ENCODE assay signal across 11 cellular contexts in genomic region chr7:151166629-151167196, GRCh38. TPM values are rescaled to one million over a fixed set of nuclear protein-coding genes. Genes with fewer than 3 reads are reported as not detected.
DNase-seq lines count a peak whose midpoint lies in the region; ATAC-seq and TF ChIP-seq lines count a peak whose summit lies in the region.
"Had no signal": no experiment of that assay in that cellular context is flagged by ENCODE, and none has a peak within 500 bp of the region (broad histone marks: within the 10 kb centered on the region; RNA-seq: fewer than 3 reads in every experiment).

No MANE protein-coding gene starts in this region.

- peak overlapping the region; percentile 58 to 65 for H3K4me3 ChIP-seq in ascending aorta
- H3K4me3 ChIP-seq in right lobe of liver: peak overlapping the region; percentile 18 to 42 (median 26)
- H3K4me3 ChIP-seq in subcutaneous abdominal adipose tissue (ENCODE audit: low read depth in 1 of 5, low read length in 5 of 5): peak overlapping the region in 3 of 5 donors; percentile 38 to 65 (median 47)

- peaks cover 13% of the 10 kb centered on the region for H3K27me3 ChIP-seq in ascending aorta
- H3K27me3 ChIP-seq in right lobe of liver: peaks cover 0 to 18% of the 10 kb centered on the region in 2 donors
- peaks cover 19 to 43% (median 29%) of the 10 kb centered on the region in 5 donors for H3K27me3 ChIP-seq in subcutaneous abdominal adipose tissue (ENCODE audit: control insufficient read depth in 5 of 5, insufficient read depth in 4 of 5, low read length in 5 of 5)

- H3K27me3 Mint-ChIP-seq in activated CD8-positive, alpha-beta T cell treated with anti-CD3 and anti-CD28 coated beads for 36 hours: peaks cover 33% of the 10 kb centered on the region
- H3K27me3 Mint-ChIP-seq in activated CD8-positive, alpha-beta T cell treated with anti-CD3 and anti-CD28 coated beads, Interleukin-2, amount 10 ng/mL, durations not matched to agents 7 days and 5 days (ENCODE audit: low read depth): peaks cover 35% of the 10 kb centered on the region

- no peak overlapping the region for H3K27ac Mint-ChIP-seq in activated CD8-positive, alpha-beta T cell treated with anti-CD3 and anti-CD28 coated beads for 36 hours
- H3K27ac Mint-ChIP-seq in activated CD8-positive, alpha-beta T cell treated with anti-CD3 and anti-CD28 coated beads, Interleukin-2, amount 10 ng/mL, durations not matched to agents 7 days and 5 days: no peak overlapping the region
- H3K27ac Mint-ChIP-seq: activated CD4-positive, alpha-beta T cell treated with anti-CD3 and anti-CD28 coated beads, Interleukin-2, amount 10 ng/mL, durations not matched to agents 7 days and 5 days had no signal

- intact Hi-C loops in activated CD8-positive, alpha-beta T cell treated with anti-CD3 and anti-CD28 coated beads for 36 hours (cut with micrococcal nuclease): no loop called here
- intact Hi-C loops in ascending aorta (cut with DNase I) (no loop called here), right lobe of liver (cut with DNase I) (no loop called here)

- WGBS in right lobe of liver (ENCODE audit: insufficient coverage, low coverage, low lambda C conversion rate, missing lambda C conversion rate): 40% methylated on average over 1 of the region's 31 CpGs

- H3K9ac ChIP-seq in subcutaneous abdominal adipose tissue (ENCODE audit: low read length in 5 of 5): no peak overlapping the region

- no peaks in the 10 kb centered on the region for H3K9me3 Mint-ChIP-seq in activated CD8-positive, alpha-beta T cell treated with anti-CD3 and anti-CD28 coated beads for 36 hours
- H3K9me3 Mint-ChIP-seq in activated CD8-positive, alpha-beta T cell treated with anti-CD3 and anti-CD28 coated beads, Interleukin-2, amount 10 ng/mL, durations not matched to agents 7 days and 5 days (ENCODE audit: insufficient read depth): no peaks in the 10 kb centered on the region
- H3K9me3 Mint-ChIP-seq: activated CD4-positive, alpha-beta T cell treated with anti-CD3 and anti-CD28 coated beads, Interleukin-2, amount 10 ng/mL, durations not matched to agents 7 days and 5 days had no signal

- DNase-seq in activated CD8-positive, alpha-beta T cell treated with anti-CD3 and anti-CD28 coated beads for 36 hours: no peak
- DNase-seq in activated CD8-positive, alpha-beta T cell treated with anti-CD3 and anti-CD28 coated beads, Interleukin-2, amount 10 ng/mL, durations not matched to agents 7 days and 5 days: no peak
- no peak for DNase-seq in ascending aorta (ENCODE audit: low spot score in 2 of 2)
- DNase-seq in right lobe of liver: peak in 1 of 3 donors; percentile 29
- no peak for DNase-seq in T-helper 9 cell
- DNase-seq in NCI-H526 (lab: John Stamatoyannopoulos, UW): no peak
- no peak for DNase-seq in CD1c-positive myeloid dendritic cell (ENCODE audit: extremely low spot score)
- DNase-seq: activated CD4-positive, alpha-beta T cell treated with anti-CD3 and anti-CD28 coated beads, Interleukin-2, amount 10 ng/mL, durations not matched to agents 7 days and 5 days; NCI-H446 treated with DMSO at 0.1 percent for 48 hours had no signal

- H3K36me3 ChIP-seq in ascending aorta (no peaks in the 10 kb centered on the region), right lobe of liver (no peaks in the 10 kb centered on the region), subcutaneous abdominal adipose tissue (ENCODE audit: control insufficient read depth in 5 of 5, insufficient read depth in 5 of 5, low read length in 5 of 5) (no peaks in the 10 kb centered on the region)

- TF ChIP-seq CTCF in activated CD8-positive, alpha-beta T cell treated with anti-CD3 and anti-CD28 coated beads for 36 hours (IDR thresholded peaks at IDR 0.05): no peak
- no peak for TF ChIP-seq CTCF in ascending aorta (IDR thresholded peaks at IDR 0.05)
- TF ChIP-seq CTCF in right lobe of liver (IDR thresholded peaks at IDR 0.05): no peak

- peaks cover 3% of the 10 kb centered on the region for H3K4me1 Mint-ChIP-seq in activated CD8-positive, alpha-beta T cell treated with anti-CD3 and anti-CD28 coated beads for 36 hours (ENCODE audit: low read depth)
- peaks cover 5% of the 10 kb centered on the region for H3K4me1 Mint-ChIP-seq in activated CD8-positive, alpha-beta T cell treated with anti-CD3 and anti-CD28 coated beads, Interleukin-2, amount 10 ng/mL, durations not matched to agents 7 days and 5 days (ENCODE audit: low read depth)

- peak overlapping the region; percentile 28 for H3K4me3 Mint-ChIP-seq in activated CD8-positive, alpha-beta T cell treated with anti-CD3 and anti-CD28 coated beads for 36 hours
- no peak overlapping the region for H3K4me3 Mint-ChIP-seq in activated CD8-positive, alpha-beta T cell treated with anti-CD3 and anti-CD28 coated beads, Interleukin-2, amount 10 ng/mL, durations not matched to agents 7 days and 5 days
- H3K4me3 Mint-ChIP-seq: activated CD4-positive, alpha-beta T cell treated with anti-CD3 and anti-CD28 coated beads, Interleukin-2, amount 10 ng/mL, durations not matched to agents 7 days and 5 days had no signal

- no peaks in the 10 kb centered on the region for H3K36me3 Mint-ChIP-seq in activated CD8-positive, alpha-beta T cell treated with anti-CD3 and anti-CD28 coated beads for 36 hours (ENCODE audit: low read depth)
- H3K36me3 Mint-ChIP-seq in activated CD8-positive, alpha-beta T cell treated with anti-CD3 and anti-CD28 coated beads, Interleukin-2, amount 10 ng/mL, durations not matched to agents 7 days and 5 days (ENCODE audit: low read depth): no peaks in the 10 kb centered on the region

- H3K27ac ChIP-seq in ascending aorta (no peak overlapping the region), right lobe of liver (no peak overlapping the region), subcutaneous abdominal adipose tissue (ENCODE audit: low read depth, low read length) (no peak overlapping the region)

- H3K4me1 ChIP-seq in ascending aorta (peaks cover 7 to 12% of the 10 kb centered on the region in 2 donors), right lobe of liver (peaks cover 0 to 16% (median 4%) of the 10 kb centered on the region in 4 donors), subcutaneous abdominal adipose tissue (ENCODE audit: control insufficient read depth in 5 of 5, insufficient read depth in 5 of 5, low read length in 5 of 5) (peaks cover 0 to 19% (median 17%) of the 10 kb centered on the region in 5 donors)

- POLR2A ChIA-PET in activated CD8-positive, alpha-beta T cell treated with anti-CD3 and anti-CD28 coated beads for 36 hours (lab: Charles Lee): no interaction called here
- POLR2A ChIA-PET in activated CD8-positive, alpha-beta T cell treated with anti-CD3 and anti-CD28 coated beads, Interleukin-2, amount 10 ng/mL, durations not matched to agents 7 days and 5 days (lab: Charles Lee): interaction anchor here (0.6 to 0.7 kb wide), 3 partner anchors 68 to 1389 kb away, joined by 3 to 5 read pairs (median 3); no protein-coding TSS in a partner anchor

- TF ChIP-seq POLR2A in right lobe of liver (IDR thresholded peaks at IDR 0.05): no peak

- no peak for ATAC-seq in activated CD8-positive, alpha-beta T cell treated with anti-CD3 and anti-CD28 coated beads for 36 hours
- no peak for ATAC-seq in activated CD8-positive, alpha-beta T cell treated with anti-CD3 and anti-CD28 coated beads, Interleukin-2, amount 10 ng/mL, durations not matched to agents 7 days and 5 days
- peak in 1 of 4 donors; percentile 25 for ATAC-seq in right lobe of liver

- H3K9me3 ChIP-seq in ascending aorta: no peaks in the 10 kb centered on the region
- no peaks in the 10 kb centered on the region for H3K9me3 ChIP-seq in right lobe of liver
- H3K9me3 ChIP-seq in subcutaneous abdominal adipose tissue (ENCODE audit: control insufficient read depth in 5 of 5, low read length in 5 of 5): no peaks in the 10 kb centered on the region

- CTCF ChIA-PET in activated CD8-positive, alpha-beta T cell treated with anti-CD3 and anti-CD28 coated beads for 36 hours (lab: Charles Lee): interaction anchor here (0.9 to 5.9 kb wide), 10 partner anchors 11 to 138 kb away, joined by 3 to 38 read pairs (median 7); no protein-coding TSS in a partner anchor
- CTCF ChIA-PET in activated CD8-positive, alpha-beta T cell treated with anti-CD3 and anti-CD28 coated beads, Interleukin-2, amount 10 ng/mL, durations not matched to agents 7 days and 5 days (lab: Charles Lee): interaction anchor here (0.6 to 3.5 kb wide), 11 partner anchors 10 to 145 kb away, joined by 3 to 16 read pairs (median 3); no protein-coding TSS in a partner anchor

RNA-seq across cellular contexts. Expression of gene GBX1, which starts 0.8 kb away (rescaled TPM):
- not detected for total RNA-seq in activated CD8-positive, alpha-beta T cell treated with anti-CD3 and anti-CD28 coated beads for 36 hours
- not detected for total RNA-seq in activated CD8-positive, alpha-beta T cell treated with anti-CD3 and anti-CD28 coated beads, Interleukin-2, amount 10 ng/mL, durations not matched to agents 7 days and 5 days
- total RNA-seq in ascending aorta: not detected
- not detected for total RNA-seq in right lobe of liver
- total RNA-seq: activated CD4-positive, alpha-beta T cell treated with anti-CD3 and anti-CD28 coated beads, Interleukin-2, amount 10 ng/mL, durations not matched to agents 7 days and 5 days; pulmonary artery endothelial cell had no signal

RNA-seq across cellular contexts. Expression of gene ASB10, which starts 20.3 kb away (rescaled TPM):
- not detected for total RNA-seq in activated CD8-positive, alpha-beta T cell treated with anti-CD3 and anti-CD28 coated beads for 36 hours
- total RNA-seq in activated CD8-positive, alpha-beta T cell treated with anti-CD3 and anti-CD28 coated beads, Interleukin-2, amount 10 ng/mL, durations not matched to agents 7 days and 5 days: not detected
- total RNA-seq in ascending aorta (not detected), right lobe of liver (not detected)
- total RNA-seq: activated CD4-positive, alpha-beta T cell treated with anti-CD3 and anti-CD28 coated beads, Interleukin-2, amount 10 ng/mL, durations not matched to agents 7 days and 5 days; pulmonary artery endothelial cell had no signal

RNA-seq across cellular contexts. Expression of gene H2BK1, which starts 43.6 kb away (rescaled TPM):
- total RNA-seq in activated CD8-positive, alpha-beta T cell treated with anti-CD3 and anti-CD28 coated beads for 36 hours: not detected
- total RNA-seq in activated CD8-positive, alpha-beta T cell treated with anti-CD3 and anti-CD28 coated beads, Interleukin-2, amount 10 ng/mL, durations not matched to agents 7 days and 5 days: under 1 TPM in 1 of 2 experiments, not detected in 1; 0.76 TPM
- not detected for total RNA-seq in ascending aorta
- total RNA-seq in right lobe of liver: not detected
- total RNA-seq: activated CD4-positive, alpha-beta T cell treated with anti-CD3 and anti-CD28 coated beads, Interleukin-2, amount 10 ng/mL, durations not matched to agents 7 days and 5 days; pulmonary artery endothelial cell had no signal
